ENCODE assay signal across 8 cellular contexts in genomic region chr5:137666109-137666850, GRCh38.
A peak's percentile ranks its signal among the peaks of the same experiment; 100 is the strongest.
DNase-seq lines count a peak whose midpoint lies in the region; ATAC-seq and TF ChIP-seq lines count a peak whose summit lies in the region.

No MANE protein-coding gene starts in this region.

- H3K27me3 ChIP-seq in spleen (replicated peaks in 1 of 7), result no peaks in the 10 kb centered on the region

- intact Hi-C loops in spleen (cut with DNase I; ENCODE audit: low total_unique reads), result no loop called here

- peak; percentile 100 for ATAC-seq in HG03060 (IDR thresholded peaks at IDR 0.05; ENCODE audit: low read depth, unreplicated experiment)

- DNase-seq in GM19238 (ENCODE audit: insufficient read length, low spot score) (peak; percentile 50), T-helper 2 cell (peak in 3 of 5 experiments; percentile 2 to 91 (median 7)), cardiac fibroblast (ENCODE audit: low read depth in 2 of 2) (peak; percentile 46 to 47), spleen (no peak), NCI-H187 treated with DMSO at 0.1 percent for 48 hours (lab: John Stamatoyannopoulos, UW) (no peak), NCI-H2029 (lab: John Stamatoyannopoulos, UW) (no peak), NCI-H1436 treated with DMSO at 0.1 percent for 48 hours (lab: John Stamatoyannopoulos, UW) (no peak)

- TF ChIP-seq POLR2A in spleen (IDR thresholded peaks at IDR 0.05), result no peak

- H3K4me3 ChIP-seq in cardiac fibroblast (replicated peaks in 1 of 2; ENCODE audit: low read depth in 2 of 2, low read length in 2 of 2), result no peak overlapping the region
- H3K4me3 ChIP-seq in spleen, result no peak overlapping the region

- peaks cover 0 to 15% (median 5%) of the 10 kb centered on the region in 6 donors for H3K4me1 ChIP-seq in spleen

- H3K36me3 ChIP-seq in spleen, result no peaks in the 10 kb centered on the region

- TF ChIP-seq CTCF in cardiac fibroblast (IDR thresholded peaks at IDR 0.05; ENCODE audit: low read depth, low read length) (no peak), spleen (IDR thresholded peaks at IDR 0.05 in 8 of 11, conservative IDR thresholded peaks at IDR 0.05 in 3 of 11) (no peak)

- WGBS in spleen, 5 donors, result 37 to 49% (median 48%) methylated on average over 4 of the region's 4 CpGs

- peak overlapping the region in 7 of 8 donors; percentile 3 to 62 (median 21) for H3K27ac ChIP-seq in spleen

- H3K9me3 ChIP-seq in spleen, result no peaks in the 10 kb centered on the region

Comparison
In these comparisons a context has a peak if more than half of its experiments do, and no peak if none do; other contexts are left out.
1. DNase-seq: peak in GM19238 (single experiment), T-helper 2 cell (3 of 5) and cardiac fibroblast (2 of 2); none in spleen (single experiment), NCI-H187 treated with DMSO at 0.1 percent for 48 hours (single experiment), NCI-H2029 (single experiment) and NCI-H1436 treated with DMSO at 0.1 percent for 48 hours (single experiment).